19 cellular contexts compared by ENCODE assay signal in the genomic region with DNA sequence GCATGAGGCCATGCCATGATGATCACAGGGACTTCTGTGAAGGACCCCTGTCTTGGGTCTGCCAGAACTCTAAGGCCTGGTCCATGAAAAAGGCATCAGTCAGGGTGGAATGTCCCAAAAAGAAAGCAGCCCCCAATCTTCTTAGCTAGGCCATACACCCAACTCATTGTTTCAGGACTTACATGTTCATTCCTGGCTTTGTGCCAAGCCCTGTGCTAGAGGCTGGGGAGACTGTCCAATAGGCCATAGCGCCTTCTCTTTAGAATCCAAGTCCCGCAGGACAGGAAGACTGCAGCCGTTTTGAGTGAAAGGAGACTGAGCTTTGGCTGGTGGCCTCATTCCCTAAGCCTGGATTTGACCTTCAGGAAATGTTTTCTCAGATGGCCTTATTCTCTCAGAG.
DNase-seq lines count a peak whose midpoint lies in the region; TF ChIP-seq lines count a peak whose summit lies in the region.
"Had no signal": no experiment of that assay in that cellular context is flagged by ENCODE, and none has a peak within 500 bp of the region (broad histone marks: within the 10 kb centered on the region; RNA-seq: fewer than 3 reads in every experiment).

No MANE protein-coding gene starts in this region.

- H4K20me1 ChIP-seq in Loucy (ENCODE audit: insufficient read depth, low read length, poor library complexity, severe bottlenecking): no peaks in the 10 kb centered on the region

- H3K27me3 Mint-ChIP-seq in T-helper 2 cell treated with Interferon-gamma antibody and Interleukin-4, amounts not matched to agents 5 μg/mL and 100 μg/mL, for 36 hours (ENCODE audit: low read depth): no peaks in the 10 kb centered on the region
- H3K27me3 Mint-ChIP-seq: activated CD4-positive, alpha-beta T cell treated with anti-CD3 and anti-CD28 coated beads, Interleukin-2, amount 10 ng/mL, durations not matched to agents 24 days and 14 days; effector memory CD8-positive, alpha-beta T cell; memory B cell had no signal

- no peaks in the 10 kb centered on the region for H3K9me2 ChIP-seq in Loucy (replicated peaks; ENCODE audit: low read depth, low read length)

- H2AFZ ChIP-seq in Loucy (ENCODE audit: low read length): no peak overlapping the region

- DNase-seq in COLO668 (lab: John Stamatoyannopoulos, UW; ENCODE audit: unreplicated experiment) (peak; percentile 25), dermis microvascular lymphatic vessel endothelial cell (ENCODE audit: low read depth in 2 of 2) (peak; percentile 37 to 67), NCI-H2107 (lab: John Stamatoyannopoulos, UW) (no peak), NCI-H1105 (lab: John Stamatoyannopoulos, UW) (no peak)
- DNase-seq in T-helper 2 cell treated with Interferon-gamma antibody and Interleukin-4, amounts not matched to agents 5 μg/mL and 100 μg/mL, for 36 hours (ENCODE audit: low spot score): no peak
- DNase-seq: activated CD4-positive, alpha-beta T cell treated with anti-CD3 and anti-CD28 coated beads, Interleukin-2, amount 10 ng/mL, durations not matched to agents 24 days and 14 days; activated CD8-positive, alpha-beta memory T cell treated with anti-CD3 and anti-CD28 coated beads, Interleukin-2, amount 50 U/mL, for 4 hours; activated gamma-delta T cell; Caco-2; cerebellar nuclear complex; effector memory CD8-positive, alpha-beta T cell; NCI-H2171 treated with DMSO at 0.1 percent for 48 hours; NK-92 treated with Interleukin-12 subunit alpha and Interleukin-12 subunit beta, amount 100 ng/mL, for 24 hours; stimulated activated naive CD8-positive, alpha-beta T cell treated with anti-CD3 and anti-CD28 coated beads, Interleukin-15, Interleukin-2, amounts not matched to agents 100 U/mL and 50 U/mL, for 24 hours; trophoblast cell had no signal

- peaks cover 30% of the 10 kb centered on the region; the same call in 1 of the 2 replicates for H3K79me2 ChIP-seq in Loucy (ENCODE audit: insufficient read depth, low read length)

- H3K9me3 ChIP-seq in Loucy (ENCODE audit: insufficient read depth, low read depth, low read length) (no peaks in the 10 kb centered on the region), liver (ENCODE audit: control insufficient read depth in 4 of 4, low read length in 3 of 4) (no peaks in the 10 kb centered on the region)
- H3K9me3 ChIP-seq: Caco-2 had no signal

- H3K4me1 ChIP-seq in Loucy (ENCODE audit: insufficient read depth, low read length, poor library complexity, severe bottlenecking): peaks cover 33% of the 10 kb centered on the region
- no peaks in the 10 kb centered on the region for H3K4me1 ChIP-seq in liver (ENCODE audit: control insufficient read depth in 4 of 4, insufficient read depth in 4 of 4, low read length in 3 of 4)
- H3K4me1 ChIP-seq: Caco-2 had no signal

- H3K4me1 Mint-ChIP-seq in T-helper 2 cell treated with Interferon-gamma antibody and Interleukin-4, amounts not matched to agents 5 μg/mL and 100 μg/mL, for 36 hours (ENCODE audit: low read depth): peaks cover 7% of the 10 kb centered on the region
- H3K4me1 Mint-ChIP-seq: activated CD4-positive, alpha-beta T cell treated with anti-CD3 and anti-CD28 coated beads, Interleukin-2, amount 10 ng/mL, durations not matched to agents 24 days and 14 days had no signal

- no peak overlapping the region for H3K4me2 ChIP-seq in Loucy (ENCODE audit: low read depth, low read length, poor library complexity, severe bottlenecking)
- H3K4me2 ChIP-seq: KMS-11 had no signal

- H3K36me3 ChIP-seq in Loucy (ENCODE audit: insufficient read depth, low read length): no peaks in the 10 kb centered on the region
- no peaks in the 10 kb centered on the region for H3K36me3 ChIP-seq in liver (ENCODE audit: control insufficient read depth in 4 of 4, insufficient read depth in 3 of 4, low read depth in 1 of 4, low read length in 3 of 4)

- no peaks in the 10 kb centered on the region for H3F3A ChIP-seq in Loucy (ENCODE audit: low read depth)

- TF ChIP-seq CTCF in Loucy (conservative IDR thresholded peaks at IDR 0.05; ENCODE audit: low read length) (no peak), liver (IDR thresholded peaks at IDR 0.05; ENCODE audit: low read depth, low read length, missing input control) (no peak)

- 74% methylated on average over 3 of the region's 3 CpGs for WGBS in liver

- no peak for TF ChIP-seq RAD21 in liver (IDR thresholded peaks at IDR 0.05)

- H3K27me3 ChIP-seq in Loucy (ENCODE audit: insufficient read depth, low read length, poor library complexity, severe bottlenecking) (no peaks in the 10 kb centered on the region), liver (ENCODE audit: control insufficient read depth in 4 of 4, insufficient read depth in 4 of 4, low read length in 3 of 4) (no peaks in the 10 kb centered on the region)

- H3K4me3 ChIP-seq in Loucy (ENCODE audit: low read length, poor library complexity, severe bottlenecking): no peak overlapping the region
- H3K4me3 ChIP-seq in liver (ENCODE audit: low read depth in 1 of 3, low read length in 3 of 3): no peak overlapping the region

- no peak overlapping the region for H3K27ac Mint-ChIP-seq in T-helper 2 cell treated with Interferon-gamma antibody and Interleukin-4, amounts not matched to agents 5 μg/mL and 100 μg/mL, for 36 hours
- H3K27ac Mint-ChIP-seq: activated CD4-positive, alpha-beta T cell treated with anti-CD3 and anti-CD28 coated beads, Interleukin-2, amount 10 ng/mL, durations not matched to agents 24 days and 14 days; effector memory CD8-positive, alpha-beta T cell; memory B cell had no signal

- peak overlapping the region; percentile 25 for H3K9ac ChIP-seq in Loucy (ENCODE audit: low read depth, low read length, poor library complexity, severe bottlenecking)
- no peak overlapping the region for H3K9ac ChIP-seq in liver (ENCODE audit: low read depth in 1 of 2, low read length in 2 of 2)
- H3K9ac ChIP-seq: KMS-11 had no signal

- H3K36me3 Mint-ChIP-seq in T-helper 2 cell treated with Interferon-gamma antibody and Interleukin-4, amounts not matched to agents 5 μg/mL and 100 μg/mL, for 36 hours (ENCODE audit: low read depth): peaks cover 3% of the 10 kb centered on the region

- H3K9me3 Mint-ChIP-seq in T-helper 2 cell treated with Interferon-gamma antibody and Interleukin-4, amounts not matched to agents 5 μg/mL and 100 μg/mL, for 36 hours: no peaks in the 10 kb centered on the region
- H3K9me3 Mint-ChIP-seq: activated CD4-positive, alpha-beta T cell treated with anti-CD3 and anti-CD28 coated beads, Interleukin-2, amount 10 ng/mL, durations not matched to agents 24 days and 14 days; effector memory CD8-positive, alpha-beta T cell; memory B cell had no signal

- no peak overlapping the region for H3K27ac ChIP-seq in liver (ENCODE audit: low read depth in 1 of 2, low read length in 2 of 2)
- H3K27ac ChIP-seq: KMS-11 had no signal

- H3K4me3 Mint-ChIP-seq in T-helper 2 cell treated with Interferon-gamma antibody and Interleukin-4, amounts not matched to agents 5 μg/mL and 100 μg/mL, for 36 hours: no peak overlapping the region
- H3K4me3 Mint-ChIP-seq: activated CD4-positive, alpha-beta T cell treated with anti-CD3 and anti-CD28 coated beads, Interleukin-2, amount 10 ng/mL, durations not matched to agents 24 days and 14 days; effector memory CD8-positive, alpha-beta T cell; memory B cell had no signal

TF ChIP-seq in liver, 16 proteins besides CTCF, POLR2A, EP300 and RAD21:
- TF ChIP-seq NR2F2 (IDR thresholded peaks at IDR 0.05) (peak; percentile 23), RXRA (IDR thresholded peaks at IDR 0.05) (no peak)

Comparison
In these comparisons a context has a peak if more than half of its experiments do, and no peak if none do; other contexts are left out.
1. DNase-seq: peak in COLO668 (single experiment) and dermis microvascular lymphatic vessel endothelial cell (2 of 2); none in NCI-H2107 (single experiment), T-helper 2 cell treated with Interferon-gamma antibody and Interleukin-4, amounts not matched to agents 5 μg/mL and 100 μg/mL, for 36 hours (single experiment) and NCI-H1105 (single experiment).